In the genomic region with DNA sequence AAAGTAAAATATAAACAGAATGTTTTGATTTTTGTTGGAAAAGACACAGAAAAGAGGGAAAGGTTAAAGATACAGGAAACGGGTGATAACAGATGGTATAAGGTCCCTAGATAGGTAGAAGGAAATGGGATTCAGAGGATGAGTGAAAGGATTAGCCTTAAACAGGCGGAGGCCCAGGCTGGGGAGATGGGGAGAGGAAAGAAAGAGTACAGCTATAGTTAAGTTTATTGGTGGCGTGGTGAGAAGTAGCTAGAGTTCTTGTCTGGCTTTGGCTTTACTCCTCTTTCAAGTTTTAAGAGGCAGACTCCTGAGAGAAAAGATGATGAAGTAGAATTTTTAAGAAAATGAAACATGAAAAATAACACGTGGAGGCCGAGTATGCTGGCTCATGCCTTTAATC, we compare ENCODE assay signal across 1 cellular context.
A peak's percentile ranks its signal among the peaks of the same experiment; 100 is the strongest.
TF ChIP-seq lines count a peak whose summit lies in the region.

No MANE protein-coding gene starts in this region.

TF ChIP-seq in GM12878, 131 proteins besides CTCF, POLR2A, EP300 and RAD21:
- 0 out of 2 replicates have a peak, but pooled peaks have one; percentile 4 for TF ChIP-seq JUNB (IDR thresholded peaks at IDR 0.05)
- no peak for TF ChIP-seq SIX5 (IDR thresholded peaks at IDR 0.05; ENCODE audit: low read depth, low read length, severe bottlenecking)
